In the genomic region with DNA sequence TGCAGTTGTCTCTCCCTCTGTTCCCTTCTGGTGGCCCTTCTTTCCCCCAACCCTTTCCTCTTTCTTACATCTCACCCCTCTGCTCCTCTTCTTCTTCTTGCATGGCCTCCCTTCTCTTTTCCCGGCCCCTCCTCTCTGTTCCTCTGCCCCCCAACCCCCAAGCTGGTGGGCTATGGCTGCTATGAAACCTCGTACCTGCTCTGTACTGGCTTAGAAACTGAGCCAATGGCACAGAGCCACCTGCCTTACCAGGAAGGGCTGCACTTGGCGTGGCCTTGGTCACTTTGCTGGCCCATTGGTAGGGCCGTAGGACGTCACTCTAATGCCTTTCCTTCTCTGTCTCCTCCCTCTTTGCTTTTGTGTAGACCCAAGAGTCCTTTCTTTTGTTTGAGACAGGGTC, we compare ENCODE assay signal across 1 cellular context.
TF ChIP-seq lines count a peak whose summit lies in the region.

No MANE protein-coding gene starts in this region.

TF ChIP-seq in GM23338, 12 proteins besides CTCF, POLR2A, EP300 and RAD21 (continued from another document):
- TF ChIP-seq, protein P1, sequence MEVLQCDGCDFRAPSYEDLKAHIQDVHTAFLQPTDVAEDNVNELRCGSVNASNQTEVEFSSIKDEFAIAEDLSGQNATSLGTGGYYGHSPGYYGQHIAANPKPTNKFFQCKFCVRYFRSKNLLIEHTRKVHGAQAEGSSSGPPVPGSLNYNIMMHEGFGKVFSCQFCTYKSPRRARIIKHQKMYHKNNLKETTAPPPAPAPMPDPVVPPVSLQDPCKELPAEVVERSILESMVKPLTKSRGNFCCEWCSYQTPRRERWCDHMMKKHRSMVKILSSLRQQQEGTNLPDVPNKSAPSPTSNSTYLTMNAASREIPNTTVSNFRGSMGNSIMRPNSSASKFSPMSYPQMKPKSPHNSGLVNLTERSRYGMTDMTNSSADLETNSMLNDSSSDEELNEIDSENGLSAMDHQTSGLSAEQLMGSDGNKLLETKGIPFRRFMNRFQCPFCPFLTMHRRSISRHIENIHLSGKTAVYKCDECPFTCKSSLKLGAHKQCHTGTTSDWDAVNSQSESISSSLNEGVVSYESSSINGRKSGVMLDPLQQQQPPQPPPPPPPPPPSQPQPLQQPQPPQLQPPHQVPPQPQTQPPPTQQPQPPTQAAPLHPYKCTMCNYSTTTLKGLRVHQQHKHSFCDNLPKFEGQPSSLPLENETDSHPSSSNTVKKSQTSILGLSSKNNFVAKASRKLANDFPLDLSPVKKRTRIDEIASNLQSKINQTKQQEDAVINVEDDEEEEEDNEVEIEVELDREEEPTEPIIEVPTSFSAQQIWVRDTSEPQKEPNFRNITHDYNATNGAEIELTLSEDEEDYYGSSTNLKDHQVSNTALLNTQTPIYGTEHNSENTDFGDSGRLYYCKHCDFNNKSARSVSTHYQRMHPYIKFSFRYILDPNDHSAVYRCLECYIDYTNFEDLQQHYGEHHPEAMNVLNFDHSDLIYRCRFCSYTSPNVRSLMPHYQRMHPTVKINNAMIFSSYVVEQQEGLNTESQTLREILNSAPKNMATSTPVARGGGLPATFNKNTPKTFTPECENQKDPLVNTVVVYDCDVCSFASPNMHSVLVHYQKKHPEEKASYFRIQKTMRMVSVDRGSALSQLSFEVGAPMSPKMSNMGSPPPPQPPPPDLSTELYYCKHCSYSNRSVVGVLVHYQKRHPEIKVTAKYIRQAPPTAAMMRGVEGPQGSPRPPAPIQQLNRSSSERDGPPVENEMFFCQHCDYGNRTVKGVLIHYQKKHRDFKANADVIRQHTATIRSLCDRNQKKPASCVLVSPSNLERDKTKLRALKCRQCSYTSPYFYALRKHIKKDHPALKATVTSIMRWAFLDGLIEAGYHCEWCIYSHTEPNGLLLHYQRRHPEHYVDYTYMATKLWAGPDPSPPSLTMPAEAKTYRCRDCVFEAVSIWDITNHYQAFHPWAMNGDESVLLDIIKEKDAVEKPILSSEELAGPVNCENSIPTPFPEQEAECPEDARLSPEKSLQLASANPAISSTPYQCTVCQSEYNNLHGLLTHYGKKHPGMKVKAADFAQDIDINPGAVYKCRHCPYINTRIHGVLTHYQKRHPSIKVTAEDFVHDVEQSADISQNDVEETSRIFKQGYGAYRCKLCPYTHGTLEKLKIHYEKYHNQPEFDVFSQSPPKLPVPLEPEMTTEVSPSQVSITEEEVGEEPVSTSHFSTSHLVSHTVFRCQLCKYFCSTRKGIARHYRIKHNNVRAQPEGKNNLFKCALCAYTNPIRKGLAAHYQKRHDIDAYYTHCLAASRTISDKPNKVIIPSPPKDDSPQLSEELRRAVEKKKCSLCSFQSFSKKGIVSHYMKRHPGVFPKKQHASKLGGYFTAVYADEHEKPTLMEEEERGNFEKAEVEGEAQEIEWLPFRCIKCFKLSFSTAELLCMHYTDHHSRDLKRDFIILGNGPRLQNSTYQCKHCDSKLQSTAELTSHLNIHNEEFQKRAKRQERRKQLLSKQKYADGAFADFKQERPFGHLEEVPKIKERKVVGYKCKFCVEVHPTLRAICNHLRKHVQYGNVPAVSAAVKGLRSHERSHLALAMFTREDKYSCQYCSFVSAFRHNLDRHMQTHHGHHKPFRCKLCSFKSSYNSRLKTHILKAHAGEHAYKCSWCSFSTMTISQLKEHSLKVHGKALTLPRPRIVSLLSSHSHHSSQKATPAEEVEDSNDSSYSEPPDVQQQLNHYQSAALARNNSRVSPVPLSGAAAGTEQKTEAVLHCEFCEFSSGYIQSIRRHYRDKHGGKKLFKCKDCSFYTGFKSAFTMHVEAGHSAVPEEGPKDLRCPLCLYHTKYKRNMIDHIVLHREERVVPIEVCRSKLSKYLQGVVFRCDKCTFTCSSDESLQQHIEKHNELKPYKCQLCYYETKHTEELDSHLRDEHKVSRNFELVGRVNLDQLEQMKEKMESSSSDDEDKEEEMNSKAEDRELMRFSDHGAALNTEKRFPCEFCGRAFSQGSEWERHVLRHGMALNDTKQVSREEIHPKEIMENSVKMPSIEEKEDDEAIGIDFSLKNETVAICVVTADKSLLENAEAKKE (CRISPR knock-in tag; IDR thresholded peaks at IDR 0.05), result no peak
- TF ChIP-seq CREB1 (CRISPR knock-in tag; IDR thresholded peaks at IDR 0.05; ENCODE audit: low read depth) (no peak), JUNB (IDR thresholded peaks at IDR 0.05; ENCODE audit: unreplicated experiment) (no peak), NANOG (IDR thresholded peaks at IDR 0.05; ENCODE audit: borderline replicate concordance) (no peak)
TF ChIP-seq in GM23338: peak in this region for 0.
